ENCODE assay signal across 9 cellular contexts in the genomic region with DNA sequence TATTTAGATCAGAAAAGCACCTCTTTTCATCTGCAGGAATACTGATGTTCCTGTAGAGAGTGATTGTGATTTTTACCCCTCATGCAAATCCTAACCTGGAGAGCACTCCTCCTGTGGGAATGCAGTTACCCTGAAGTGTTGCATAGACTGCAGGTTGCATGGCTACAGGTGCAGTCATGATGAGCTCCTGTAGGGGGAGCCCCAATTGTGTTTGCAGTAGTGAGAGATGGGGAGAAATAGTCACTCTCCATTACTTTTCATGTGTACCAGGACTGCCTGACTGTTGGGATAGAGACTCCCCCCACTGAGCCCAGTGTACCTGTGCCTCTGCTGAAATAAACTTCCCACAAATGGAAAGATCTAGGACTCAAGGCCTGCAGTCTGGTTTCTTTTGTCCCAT.
A peak's percentile ranks its signal among the peaks of the same experiment; 100 is the strongest.
DNase-seq lines count a peak whose midpoint lies in the region; ATAC-seq, FAIRE-seq and TF ChIP-seq lines count a peak whose summit lies in the region.
"Had no signal": no experiment of that assay in that cellular context is flagged by ENCODE, and none has a peak within 500 bp of the region (broad histone marks: within the 10 kb centered on the region; RNA-seq: fewer than 3 reads in every experiment).

No MANE protein-coding gene starts in this region.

- H3K4me3 Mint-ChIP-seq in H9 (no peak overlapping the region), natural killer cell (no peak overlapping the region)
- H3K4me3 Mint-ChIP-seq: stimulated activated naive CD8-positive, alpha-beta T cell treated with anti-CD3 and anti-CD28 coated beads, Interleukin-15, Interleukin-2, amounts not matched to agents 100 ng/mL and 50 ng/mL, for 24 hours had no signal

- peak; percentile 77 for TF ChIP-seq CTCF in H9 (conservative IDR thresholded peaks at IDR 0.05)
- peak; percentile 58 to 81 (median 70) for TF ChIP-seq CTCF in GM12878 (IDR thresholded peaks at IDR 0.05 in 2 of 3, conservative IDR thresholded peaks at IDR 0.05 in 1 of 3; ENCODE audit: control insufficient read depth in 2 of 3, extremely low read depth in 1 of 3, insufficient read depth in 1 of 3, low read depth in 3 of 3, low read length in 3 of 3)
- TF ChIP-seq CTCF in natural killer cell (IDR thresholded peaks at IDR 0.05) = no peak

- no peak overlapping the region for H2BK120ac ChIP-seq in H9 (ENCODE audit: low read depth, low read length, poor library complexity, severe bottlenecking)

- H3K14ac ChIP-seq in H9 (ENCODE audit: insufficient read depth, low read length) = no peak overlapping the region

- no peak for FAIRE-seq in GM12878 (lab: Jason Lieb, UNC)

- H3K27ac Mint-ChIP-seq in H9 = no peak overlapping the region
- H3K27ac Mint-ChIP-seq in natural killer cell = no peak overlapping the region
- H3K27ac Mint-ChIP-seq: stimulated activated naive CD8-positive, alpha-beta T cell treated with anti-CD3 and anti-CD28 coated beads, Interleukin-15, Interleukin-2, amounts not matched to agents 100 ng/mL and 50 ng/mL, for 24 hours had no signal

- no peak overlapping the region for H3K56ac ChIP-seq in H9 (ENCODE audit: insufficient read length, low read depth, low read length)

- no peaks in the 10 kb centered on the region for H4K20me1 ChIP-seq in H9 (ENCODE audit: control insufficient read depth, insufficient read depth, insufficient read length)
- no peaks in the 10 kb centered on the region for H4K20me1 ChIP-seq in GM12878 (ENCODE audit: control insufficient read depth, insufficient read depth)

- TF ChIP-seq POLR2A in GM12878 (IDR thresholded peaks at IDR 0.05; ENCODE audit: low read depth, low read length) = no peak

- no peak overlapping the region for H3T11ph ChIP-seq in H9 (ENCODE audit: low read length)

- H4K8ac ChIP-seq in H9 (replicated peaks; ENCODE audit: insufficient read length, low read depth, low read length) = no peak overlapping the region

- no peak for TF ChIP-seq EP300 in GM12878 (IDR thresholded peaks at IDR 0.05; ENCODE audit: borderline replicate concordance in 1 of 2, control insufficient read depth in 1 of 2, low read depth in 2 of 2, low read length in 2 of 2)

- H3K4me3 ChIP-seq in GM12878 = no peak overlapping the region

- no peak overlapping the region for H2AK5ac ChIP-seq in H9 (ENCODE audit: insufficient read length, low read length)

- H2BK12ac ChIP-seq in H9 (ENCODE audit: insufficient read length, low read depth, low read length) = no peak overlapping the region

- H3K18ac ChIP-seq in H9 (ENCODE audit: insufficient read length, low read depth, low read length) = no peak overlapping the region

- no peak overlapping the region for H3K23ac ChIP-seq in H9 (ENCODE audit: insufficient read length, low read depth, low read length)

- H3K4me1 ChIP-seq in H9 (ENCODE audit: insufficient read depth, low read length) (peaks cover 3% of the 10 kb centered on the region; the same call in 1 of the 2 replicates), GM12878 (ENCODE audit: control insufficient read depth, insufficient read depth, low read length) (no peaks in the 10 kb centered on the region)

- SMC1A ChIA-PET in GM12878 (lab: Charles Lee; ENCODE audit: uncharacterized antibody, unreplicated experiment) = interaction anchor here (0.5 to 2.7 kb wide), 14 partner anchors 16 to 1140 kb away, joined by 3 to 12 read pairs (median 5); no protein-coding TSS in a partner anchor

- H3K36me3 Mint-ChIP-seq in H9 (ENCODE audit: insufficient read depth in 1 of 3, low read depth in 3 of 3) (peaks cover 4 to 6% (median 4%) of the 10 kb centered on the region in 3 experiments), natural killer cell (no peaks in the 10 kb centered on the region)

- DNase-seq in A172 (ENCODE audit: low spot score) (peak; percentile 7), GDM1 (lab: John Stamatoyannopoulos, UW) (peak; percentile 4), H9 (peak; percentile 84), LoVo (ENCODE audit: low spot score) (peak; percentile 48), GM12878 (ENCODE audit: low read depth, low spot score) (no peak), midbrain (lab: John Stamatoyannopoulos, UW) (peak; percentile 26), NCI-H2107 treated with DMSO at 0.1 percent for 48 hours (lab: John Stamatoyannopoulos, UW; ENCODE audit: unreplicated experiment) (no peak), natural killer cell (no peak)

- no peak overlapping the region for H3K4ac ChIP-seq in H9 (ENCODE audit: low read depth, low read length)

- H3K9me3 Mint-ChIP-seq in H9 (peaks cover 4 to 21% of the 10 kb centered on the region in 2 experiments; a peak in 4 of 5 replicates), natural killer cell (peaks cover 0 to 4% of the 10 kb centered on the region in 2 donors)
- H3K9me3 Mint-ChIP-seq: stimulated activated naive CD8-positive, alpha-beta T cell treated with anti-CD3 and anti-CD28 coated beads, Interleukin-15, Interleukin-2, amounts not matched to agents 100 ng/mL and 50 ng/mL, for 24 hours had no signal

- H2BK20ac ChIP-seq in H9 (ENCODE audit: low read depth, low read length, poor library complexity, severe bottlenecking) = no peak overlapping the region

- H3K27ac ChIP-seq in H9 (ENCODE audit: insufficient read length, low read depth, low read length) = no peak overlapping the region
- H3K27ac ChIP-seq in GM12878 (ENCODE audit: control insufficient read depth, insufficient read depth) = no peak overlapping the region

- intact Hi-C loops in GM12878 (cut with micrococcal nuclease; ENCODE audit: unreplicated experiment) = loop anchor here (1.0 kb wide), 1 partner anchor 677 kb away; no protein-coding TSS in a partner anchor
- intact Hi-C loops in natural killer cell (cut with micrococcal nuclease) = no loop called here

- no peak overlapping the region for H2AFZ ChIP-seq in H9 (ENCODE audit: low read length)
- no peak overlapping the region for H2AFZ ChIP-seq in GM12878 (ENCODE audit: control insufficient read depth, low read depth, low read length)

- H3K36me3 ChIP-seq in GM12878 (ENCODE audit: control insufficient read depth in 2 of 2, insufficient read depth in 2 of 2, low read length in 1 of 2) = no peaks in the 10 kb centered on the region

- no peak overlapping the region for H3K4me2 ChIP-seq in H9 (ENCODE audit: insufficient read depth, insufficient read length, low read length)
- no peak overlapping the region for H3K4me2 ChIP-seq in GM12878 (ENCODE audit: control insufficient read depth, insufficient read depth)

- in situ Hi-C loops in GM12878 (cut with MboI) = loop anchor here (5.0 to 10.0 kb wide), 3 partner anchors 679 to 1301 kb away; partner anchors contain the start of gene TMTC2

- RAD21 ChIA-PET in GM12878 (lab: Charles Lee; ENCODE audit: unreplicated experiment) = interaction anchor here (0.7 to 8.7 kb wide), 16 partner anchors 80 to 1305 kb away, joined by 3 to 109 read pairs (median 4); partner anchors contain the start of gene TMTC2

- H3K27me3 ChIP-seq in H9 (ENCODE audit: insufficient read depth, low read length) (no peaks in the 10 kb centered on the region), GM12878 (replicated peaks in 1 of 2; ENCODE audit: control insufficient read depth in 2 of 2, insufficient read depth in 2 of 2, low read length in 1 of 2) (no peaks in the 10 kb centered on the region)

- ATAC-seq in GM12878 = peak; percentile 79
- ATAC-seq in natural killer cell = no peak

- CTCF ChIA-PET in GM12878 (lab: Yijun Ruan, JAX) = interaction anchor here (0.6 to 7.9 kb wide), 49 partner anchors 8 to 1436 kb away, joined by 3 to 120 read pairs (median 4); partner anchors contain the start of gene TMTC2

- no peaks in the 10 kb centered on the region for H3K79me1 ChIP-seq in H9 (ENCODE audit: insufficient read depth, low read depth, low read length, poor library complexity, severe bottlenecking)

- H3K9me3 ChIP-seq in H9 (ENCODE audit: control insufficient read depth, low read depth, low read length) (no peaks in the 10 kb centered on the region), GM12878 (replicated peaks; ENCODE audit: control insufficient read depth, insufficient read depth, low read length) (no peaks in the 10 kb centered on the region)

- POLR2A ChIA-PET in GM12878 (lab: Charles Lee) = no interaction called here

- no peaks in the 10 kb centered on the region for H3K23me2 ChIP-seq in H9 (ENCODE audit: insufficient read length, low read depth, low read length, poor library complexity, severe bottlenecking)

- H2BK5ac ChIP-seq in H9 (ENCODE audit: insufficient read length, low read length) = no peak overlapping the region

- peak; percentile 56 for TF ChIP-seq RAD21 in GM12878 (IDR thresholded peaks at IDR 0.05; ENCODE audit: insufficient read depth, low read depth, low read length)

- H3K79me2 ChIP-seq in H9 (ENCODE audit: insufficient read depth, low read length) = no peaks in the 10 kb centered on the region
- no peaks in the 10 kb centered on the region for H3K79me2 ChIP-seq in GM12878 (ENCODE audit: control insufficient read depth, insufficient read depth, low read length)

- no peak overlapping the region for H4K91ac ChIP-seq in H9 (ENCODE audit: insufficient read length, low read depth, low read length)

- no peak overlapping the region for H3K9ac ChIP-seq in H9 (ENCODE audit: extremely low read depth, insufficient read length, low read length)
- H3K9ac ChIP-seq in GM12878 (ENCODE audit: control insufficient read depth, insufficient read depth, low read length) = no peak overlapping the region

- no TSS peak for BruUV-seq in GM12878 (replicated peaks; lab: Mats Ljungman, UMichigan)

- no peak overlapping the region for H2BK15ac ChIP-seq in H9 (ENCODE audit: low read depth, low read length)

- H3K27me3 Mint-ChIP-seq in H9 (ENCODE audit: low read depth) = no peaks in the 10 kb centered on the region
- no peaks in the 10 kb centered on the region for H3K27me3 Mint-ChIP-seq in natural killer cell (ENCODE audit: low read depth in 2 of 2)
- H3K27me3 Mint-ChIP-seq: stimulated activated naive CD8-positive, alpha-beta T cell treated with anti-CD3 and anti-CD28 coated beads, Interleukin-15, Interleukin-2, amounts not matched to agents 100 ng/mL and 50 ng/mL, for 24 hours had no signal

- H3K4me1 Mint-ChIP-seq in H9 (peaks cover 10 to 11% of the 10 kb centered on the region in 2 experiments), natural killer cell (no peaks in the 10 kb centered on the region)

- no peak overlapping the region for H4K5ac ChIP-seq in H9 (ENCODE audit: insufficient read length, low read depth, low read length)

TF ChIP-seq in GM12878, 131 proteins besides CTCF, POLR2A, EP300 and RAD21 (continues in another document):
- TF ChIP-seq NBN (IDR thresholded peaks at IDR 0.05) (no peak), RUNX3 (IDR thresholded peaks at IDR 0.05; ENCODE audit: low read length) (no peak), DPF2 (IDR thresholded peaks at IDR 0.05) (no peak), SMC3 (IDR thresholded peaks at IDR 0.05; ENCODE audit: borderline replicate concordance, low read length) (peak; percentile 50; the same call in 1 of the 2 replicates)
- TF ChIP-seq, protein P1, sequence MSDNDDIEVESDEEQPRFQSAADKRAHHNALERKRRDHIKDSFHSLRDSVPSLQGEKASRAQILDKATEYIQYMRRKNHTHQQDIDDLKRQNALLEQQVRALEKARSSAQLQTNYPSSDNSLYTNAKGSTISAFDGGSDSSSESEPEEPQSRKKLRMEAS (IDR thresholded peaks at IDR 0.05; ENCODE audit: low read depth, low read length) = no peak

Comparison
In these comparisons a context has a peak if more than half of its experiments do, and no peak if none do; other contexts are left out.
1. DNase-seq: peak in A172 (single experiment), GDM1 (single experiment), H9 (single experiment), LoVo (single experiment) and midbrain (single experiment); none in GM12878 (single experiment), NCI-H2107 treated with DMSO at 0.1 percent for 48 hours (single experiment) and natural killer cell (single experiment).